Comparison of ENCODE assay signal across 8 cellular contexts in genomic region chr18:48605408-48605845, GRCh38.
A peak's percentile ranks its signal among the peaks of the same experiment; 100 is the strongest.
DNase-seq lines count a peak whose midpoint lies in the region; ATAC-seq, FAIRE-seq and TF ChIP-seq lines count a peak whose summit lies in the region.

No MANE protein-coding gene starts in this region.

- H3K36me3 ChIP-seq in HAP-1 (replicated peaks), result no peaks in the 10 kb centered on the region
- H3K36me3 ChIP-seq in endothelial cell of umbilical vein (ENCODE audit: control insufficient read depth in 2 of 2, extremely low read depth in 1 of 2, insufficient read depth in 2 of 2, low read length in 2 of 2), result no peaks in the 10 kb centered on the region
- no peaks in the 10 kb centered on the region for H3K36me3 ChIP-seq in colonic mucosa

- FAIRE-seq in D721Med (lab: Jason Lieb, UNC) (no peak), endothelial cell of umbilical vein (lab: Jason Lieb, UNC) (no peak)

- intact Hi-C loops in endothelial cell of umbilical vein (cut with micrococcal nuclease) (loop anchor here (1.0 to 5.0 kb wide), 3 partner anchors 57 to 129 kb away; no protein-coding TSS in a partner anchor), colonic mucosa (cut with DNase I) (no loop called here)

- TF ChIP-seq CTCF in D721Med (IDR thresholded peaks at IDR 0.05; ENCODE audit: insufficient read depth, missing control alignments) (peak; percentile 19), endothelial cell of umbilical vein (IDR thresholded peaks at IDR 0.05; ENCODE audit: extremely low read depth in 1 of 2, insufficient read depth in 1 of 2, low read depth in 1 of 2, low read length in 2 of 2) (peak; percentile 45 to 62), colonic mucosa (IDR thresholded peaks at IDR 0.05) (no peak)

- DNase-seq in D721Med (ENCODE audit: insufficient read length, low spot score) (no peak), HAP-1 (ENCODE audit: low spot score in 2 of 2) (peak; percentile 6 to 45), NCI-H2227 (lab: John Stamatoyannopoulos, UW; ENCODE audit: unreplicated experiment) (peak; percentile 81), endothelial cell of umbilical vein (ENCODE audit: low read depth, low spot score) (peak; percentile 48), colonic mucosa (no peak), hepatic stellate cell (ENCODE audit: low spot score) (no peak)
- DNase-seq in activated CD4-positive, CD25-positive, alpha-beta regulatory T cell treated with anti-CD3 and anti-CD28 coated beads, Interleukin-2, amount 50 U/mL, for 72 hours, result no peak

- POLR2A ChIA-PET in endothelial cell of umbilical vein (lab: Charles Lee), result no interaction called here

- dilution Hi-C loops in endothelial cell of umbilical vein (cut with MboI; ENCODE audit: extremely low pct_ligation_motif_present, low sequenced_read_pairs), result no loop called here

- no peaks in the 10 kb centered on the region for H3K9me3 ChIP-seq in HAP-1
- H3K9me3 ChIP-seq in endothelial cell of umbilical vein (replicated peaks; ENCODE audit: control insufficient read depth, insufficient read depth, low read length), result no peaks in the 10 kb centered on the region
- no peaks in the 10 kb centered on the region for H3K9me3 ChIP-seq in colonic mucosa

- H2AFZ ChIP-seq in endothelial cell of umbilical vein (ENCODE audit: low read depth, low read length), result no peak overlapping the region

- no TSS peak for BruUV-seq in endothelial cell of umbilical vein (replicated peaks; lab: Mats Ljungman, UMichigan)

- no peak overlapping the region for H3K27ac ChIP-seq in endothelial cell of umbilical vein (ENCODE audit: insufficient read depth, low read depth, low read length)
- H3K27ac ChIP-seq in colonic mucosa, result no peak overlapping the region

- TF ChIP-seq POLR2A in endothelial cell of umbilical vein (IDR thresholded peaks at IDR 0.05; ENCODE audit: low read depth, low read length), result no peak

- H3K9ac ChIP-seq in endothelial cell of umbilical vein (replicated peaks; ENCODE audit: extremely low read depth, insufficient read depth, low read length), result no peak overlapping the region
- no peak overlapping the region for H3K9ac ChIP-seq in colonic mucosa (ENCODE audit: low read depth in 2 of 2, low read length in 2 of 2)

- peaks cover 7% of the 10 kb centered on the region for H3K79me2 ChIP-seq in endothelial cell of umbilical vein (ENCODE audit: control insufficient read depth, insufficient read depth, low read length)

- no peaks in the 10 kb centered on the region for H4K20me1 ChIP-seq in endothelial cell of umbilical vein (replicated peaks; ENCODE audit: control insufficient read depth, extremely low read depth, insufficient read depth, low read length)

- no peak for ATAC-seq in HG03442 (IDR thresholded peaks at IDR 0.05; ENCODE audit: unreplicated experiment)

- H3K27me3 ChIP-seq in HAP-1 (ENCODE audit: low read depth) (no peaks in the 10 kb centered on the region), endothelial cell of umbilical vein (ENCODE audit: control insufficient read depth in 2 of 2, insufficient read depth in 2 of 2, low read length in 2 of 2) (no peaks in the 10 kb centered on the region), colonic mucosa (no peaks in the 10 kb centered on the region)

- H3K9me1 ChIP-seq in endothelial cell of umbilical vein (replicated peaks; ENCODE audit: control insufficient read depth, extremely low read depth, insufficient read depth, low read length), result no peaks in the 10 kb centered on the region

- CTCF ChIA-PET in endothelial cell of umbilical vein (lab: Charles Lee), result interaction anchor here (0.7 to 4.3 kb wide), 18 partner anchors 10 to 132 kb away, joined by 3 to 45 read pairs (median 4); no protein-coding TSS in a partner anchor

- no peak overlapping the region for H3K4me3 ChIP-seq in HAP-1
- no peak overlapping the region for H3K4me3 ChIP-seq in endothelial cell of umbilical vein (replicated peaks in 1 of 3; ENCODE audit: insufficient read depth in 1 of 3, low read depth in 1 of 3, low read length in 3 of 3)
- H3K4me3 ChIP-seq in colonic mucosa, result no peak overlapping the region

- H3K4me1 ChIP-seq in HAP-1 (no peaks in the 10 kb centered on the region), endothelial cell of umbilical vein (ENCODE audit: control insufficient read depth, extremely low read depth, insufficient read depth, low read length) (no peaks in the 10 kb centered on the region), colonic mucosa (no peaks in the 10 kb centered on the region)

- in situ Hi-C loops in HAP-1 (cut with MboI; ENCODE audit: low sequenced_read_pairs), result no loop called here

- no peak overlapping the region for H3K4me2 ChIP-seq in endothelial cell of umbilical vein (ENCODE audit: insufficient read depth, low read length)

TF ChIP-seq in endothelial cell of umbilical vein, 7 proteins besides CTCF, POLR2A, EP300 and RAD21:
- no peak for TF ChIP-seq EZH2 (IDR thresholded peaks at IDR 0.05; ENCODE audit: borderline replicate concordance, low read depth, low read length, severe bottlenecking)
- TF ChIP-seq MYC (IDR thresholded peaks at IDR 0.05; ENCODE audit: low read depth, low read length), result no peak
- no peak for TF ChIP-seq MAX (IDR thresholded peaks at IDR 0.05; ENCODE audit: insufficient read depth, insufficient read length)
- TF ChIP-seq POLR2AphosphoS5 (IDR thresholded peaks at IDR 0.05; ENCODE audit: insufficient read depth, low read depth, low read length), result no peak
- TF ChIP-seq JUN (IDR thresholded peaks at IDR 0.05; ENCODE audit: borderline replicate concordance, insufficient read depth, insufficient read length, low read depth), result no peak
- TF ChIP-seq FOS (IDR thresholded peaks at IDR 0.05; ENCODE audit: borderline replicate concordance, insufficient read depth, low read length), result no peak
- TF ChIP-seq GATA2 (IDR thresholded peaks at IDR 0.05; ENCODE audit: insufficient read depth, insufficient read length, low read depth, low read length), result no peak
TF ChIP-seq in endothelial cell of umbilical vein: peak in this region for 0.

Comparison
In these comparisons a context has a peak if more than half of its experiments do, and no peak if none do; other contexts are left out.
1. DNase-seq: peak in HAP-1 (2 of 2), NCI-H2227 (single experiment) and endothelial cell of umbilical vein (single experiment); none in D721Med (single experiment), colonic mucosa (single experiment), hepatic stellate cell (single experiment) and activated CD4-positive, CD25-positive, alpha-beta regulatory T cell treated with anti-CD3 and anti-CD28 coated beads, Interleukin-2, amount 50 U/mL, for 72 hours (single experiment).